8 cellular contexts compared by ENCODE assay signal in genomic region chr11:114774599-114775365, GRCh38.
A peak's percentile ranks its signal among the peaks of the same experiment; 100 is the strongest.
DNase-seq lines count a peak whose midpoint lies in the region; ATAC-seq and TF ChIP-seq lines count a peak whose summit lies in the region.

No MANE protein-coding gene starts in this region.

- intact Hi-C loops in HCT116 (cut with micrococcal nuclease) = no loop called here
- intact Hi-C loops in CD8-positive, alpha-beta T cell (cut with DNase I, micrococcal nuclease) = no loop called here

- H3K4me2 ChIP-seq in HCT116 (ENCODE audit: low read length) = no peak overlapping the region

- no peak for TF ChIP-seq POLR2A in HCT116 (IDR thresholded peaks at IDR 0.05; ENCODE audit: borderline replicate concordance, extremely low read depth, insufficient read depth, insufficient read length)

- no peaks in the 10 kb centered on the region for H3K79me2 ChIP-seq in HCT116 (ENCODE audit: insufficient read depth, low read length)

- H3K4me3 Mint-ChIP-seq in CD8-positive, alpha-beta T cell = no peak overlapping the region

- H3K9me2 ChIP-seq in HCT116 (ENCODE audit: insufficient read depth) = no peaks in the 10 kb centered on the region

- H4K20me1 ChIP-seq in HCT116 (ENCODE audit: insufficient read depth) = no peaks in the 10 kb centered on the region

- CTCF ChIA-PET in HCT116 (lab: Charles Lee) = no interaction called here
- CTCF ChIA-PET in CD8-positive, alpha-beta T cell (lab: Charles Lee) = no interaction called here

- H3K27me3 ChIP-seq in HCT116 (ENCODE audit: insufficient read depth, low read length) = no peaks in the 10 kb centered on the region
- H3K27me3 ChIP-seq in lung (ENCODE audit: control insufficient read depth, insufficient read depth) = no peaks in the 10 kb centered on the region
- H3K27me3 ChIP-seq in CD8-positive, alpha-beta T cell (ENCODE audit: insufficient read depth, low read length) = no peaks in the 10 kb centered on the region

- ATAC-seq in HCT116 (peak; percentile 52; the same call in 1 of the 2 replicates), lung (ENCODE audit: insufficient read depth, low FRiP score) (peak; percentile 54)
- no peak for ATAC-seq in CD8-positive, alpha-beta T cell

- POLR2A ChIA-PET in HCT116 (lab: Charles Lee) = no interaction called here
- POLR2A ChIA-PET in CD8-positive, alpha-beta T cell (lab: Charles Lee) = no interaction called here

- H3K4me3 ChIP-seq in HCT116 (replicated peaks in 1 of 2; ENCODE audit: low read depth in 1 of 2, low read length in 2 of 2) = no peak overlapping the region
- no peak overlapping the region for H3K4me3 ChIP-seq in lung
- no peak overlapping the region for H3K4me3 ChIP-seq in CD8-positive, alpha-beta T cell (ENCODE audit: low read depth, low read length)

- H3K27me3 Mint-ChIP-seq in CD8-positive, alpha-beta T cell (ENCODE audit: low read depth) = peaks cover 19% of the 10 kb centered on the region

- H3K27ac ChIP-seq in HCT116 (ENCODE audit: low read depth, low read length) (no peak overlapping the region), lung (ENCODE audit: low read depth in 1 of 2, low read length in 1 of 2) (no peak overlapping the region)
- H3K27ac ChIP-seq in CD8-positive, alpha-beta T cell (ENCODE audit: low read depth, low read length) = no peak overlapping the region

- H3K9me3 ChIP-seq in HCT116 (ENCODE audit: control insufficient read depth in 1 of 2, insufficient read depth in 1 of 2, low read depth in 1 of 2, low read length in 2 of 2) (no peaks in the 10 kb centered on the region; a peak in 1 of 4 replicates), lung (ENCODE audit: control insufficient read depth in 2 of 2, insufficient read depth in 1 of 2, low read length in 1 of 2) (peaks cover 0 to 3% of the 10 kb centered on the region in 2 donors)
- no peaks in the 10 kb centered on the region for H3K9me3 ChIP-seq in CD8-positive, alpha-beta T cell (ENCODE audit: low read length)

- DNase-seq in DMS 273 (lab: John Stamatoyannopoulos, UW; ENCODE audit: unreplicated experiment) = peak; percentile 79
- DNase-seq in HCT116 (ENCODE audit: low read depth, low spot score) = peak; percentile 0
- peak; percentile 81 for DNase-seq in NCI-H69 (lab: John Stamatoyannopoulos, UW)
- peak; percentile 67 for DNase-seq in cerebellum (ENCODE audit: low spot score)
- peak; percentile 56 for DNase-seq in lung (ENCODE audit: low spot score)
- DNase-seq in CD8-positive, alpha-beta T cell = no peak
- DNase-seq in HPDE6-E6E7 (ENCODE audit: extremely low spot score) = no peak
- no peak for DNase-seq in activated CD4-positive, CD25-positive, alpha-beta regulatory T cell (lab: John Stamatoyannopoulos, UW)

- H3K4me1 Mint-ChIP-seq in CD8-positive, alpha-beta T cell (ENCODE audit: low read depth) = no peaks in the 10 kb centered on the region

- H3K27ac Mint-ChIP-seq in CD8-positive, alpha-beta T cell = no peak overlapping the region

- no peak overlapping the region for H3K9ac ChIP-seq in HCT116 (ENCODE audit: low read length)

- H3K4me1 ChIP-seq in HCT116 (ENCODE audit: control insufficient read depth in 1 of 2, insufficient read depth in 2 of 2, low read length in 2 of 2) (no peaks in the 10 kb centered on the region), lung (ENCODE audit: control insufficient read depth in 2 of 2, insufficient read depth in 2 of 2, low read length in 2 of 2) (peaks cover 0 to 2% of the 10 kb centered on the region in 2 donors)
- H3K4me1 ChIP-seq in CD8-positive, alpha-beta T cell (ENCODE audit: insufficient read depth, low read length) = no peaks in the 10 kb centered on the region

- peak; percentile 33; the same call in 1 of the 2 replicates for TF ChIP-seq RAD21 in HCT116 (IDR thresholded peaks at IDR 0.05; ENCODE audit: low read depth)

- WGBS in lung, 2 donors = 52% methylated on average over 19 of the region's 19 CpGs

- no peaks in the 10 kb centered on the region for H3K9me3 Mint-ChIP-seq in CD8-positive, alpha-beta T cell

- TF ChIP-seq CTCF in HCT116 (IDR thresholded peaks at IDR 0.05 in 2 of 3, conservative IDR thresholded peaks at IDR 0.05 in 1 of 3; ENCODE audit: borderline replicate concordance in 1 of 3, insufficient read depth in 1 of 3, low read depth in 2 of 3, low read length in 2 of 3) (peak; percentile 9 to 58 (median 39); a peak in 4 of 6 replicates), lung (IDR thresholded peaks at IDR 0.05; ENCODE audit: control extremely low read depth, extremely low read depth) (peak; percentile 37)
- TF ChIP-seq CTCF in CD8-positive, alpha-beta T cell (IDR thresholded peaks at IDR 0.05) = no peak

- no peaks in the 10 kb centered on the region for H3K36me3 ChIP-seq in HCT116 (ENCODE audit: control insufficient read depth in 1 of 2, insufficient read depth in 2 of 2, low read length in 2 of 2)
- no peaks in the 10 kb centered on the region for H3K36me3 ChIP-seq in lung (ENCODE audit: control insufficient read depth in 2 of 2, insufficient read depth in 2 of 2, low read length in 2 of 2)
- no peaks in the 10 kb centered on the region for H3K36me3 ChIP-seq in CD8-positive, alpha-beta T cell (ENCODE audit: insufficient read depth, low read length)

- no TSS peak for BruUV-seq in HCT116 (replicated peaks; lab: Mats Ljungman, UMichigan)

- H2AFZ ChIP-seq in HCT116 (ENCODE audit: low read depth, low read length, poor library complexity, severe bottlenecking) = no peak overlapping the region

- RAD21 ChIA-PET in HCT116 (lab: Charles Lee; ENCODE audit: low non-redundant PET in 1 of 2, low total read pairs in 2 of 2, uncharacterized antibody in 2 of 2, unreplicated experiment in 2 of 2) = no interaction called here

- no peaks in the 10 kb centered on the region for H3K36me3 Mint-ChIP-seq in CD8-positive, alpha-beta T cell

TF ChIP-seq in HCT116, 20 proteins besides CTCF, POLR2A, EP300 and RAD21 (continues in another document):
- TF ChIP-seq ZBTB33 (IDR thresholded peaks at IDR 0.05; ENCODE audit: extremely low read depth, insufficient replicate concordance, low read length) (no peak), EZH2phosphoT487 (IDR thresholded peaks at IDR 0.05; ENCODE audit: borderline replicate concordance) (no peak), ZNF274 (IDR thresholded peaks at IDR 0.05; ENCODE audit: low read depth, low read length) (no peak), JUND (IDR thresholded peaks at IDR 0.05) (no peak), REST (IDR thresholded peaks at IDR 0.05; ENCODE audit: low read depth) (no peak), SIN3A (IDR thresholded peaks at IDR 0.05; ENCODE audit: low read depth) (no peak), SP1 (IDR thresholded peaks at IDR 0.05; ENCODE audit: low read depth) (no peak), POLR2AphosphoS5 (IDR thresholded peaks at IDR 0.05; ENCODE audit: low read depth, low read length) (no peak), TCF7L2 (IDR thresholded peaks at IDR 0.05; ENCODE audit: borderline replicate concordance, extremely low read depth, insufficient read depth, insufficient read length) (no peak), SRF (IDR thresholded peaks at IDR 0.05; ENCODE audit: low read depth) (no peak), ZFX (IDR thresholded peaks at IDR 0.05) (no peak), CBX3 (IDR thresholded peaks at IDR 0.05; ENCODE audit: low read depth) (no peak), EZH2 (IDR thresholded peaks at IDR 0.05) (no peak), YY1 (IDR thresholded peaks at IDR 0.05; ENCODE audit: extremely low read depth, insufficient replicate concordance, low read depth, low read length) (no peak)
- TF ChIP-seq, protein P1, sequence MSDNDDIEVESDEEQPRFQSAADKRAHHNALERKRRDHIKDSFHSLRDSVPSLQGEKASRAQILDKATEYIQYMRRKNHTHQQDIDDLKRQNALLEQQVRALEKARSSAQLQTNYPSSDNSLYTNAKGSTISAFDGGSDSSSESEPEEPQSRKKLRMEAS (IDR thresholded peaks at IDR 0.05) = no peak

Comparison
In these comparisons a context has a peak if more than half of its experiments do, and no peak if none do; other contexts are left out.
1. DNase-seq: peak in DMS 273 (single experiment), HCT116 (single experiment), NCI-H69 (single experiment), cerebellum (single experiment) and lung (single experiment); none in CD8-positive, alpha-beta T cell (0 of 7), HPDE6-E6E7 (single experiment) and activated CD4-positive, CD25-positive, alpha-beta regulatory T cell (0 of 4).